Comparison of ENCODE assay signal across 9 cellular contexts in the genomic region with DNA sequence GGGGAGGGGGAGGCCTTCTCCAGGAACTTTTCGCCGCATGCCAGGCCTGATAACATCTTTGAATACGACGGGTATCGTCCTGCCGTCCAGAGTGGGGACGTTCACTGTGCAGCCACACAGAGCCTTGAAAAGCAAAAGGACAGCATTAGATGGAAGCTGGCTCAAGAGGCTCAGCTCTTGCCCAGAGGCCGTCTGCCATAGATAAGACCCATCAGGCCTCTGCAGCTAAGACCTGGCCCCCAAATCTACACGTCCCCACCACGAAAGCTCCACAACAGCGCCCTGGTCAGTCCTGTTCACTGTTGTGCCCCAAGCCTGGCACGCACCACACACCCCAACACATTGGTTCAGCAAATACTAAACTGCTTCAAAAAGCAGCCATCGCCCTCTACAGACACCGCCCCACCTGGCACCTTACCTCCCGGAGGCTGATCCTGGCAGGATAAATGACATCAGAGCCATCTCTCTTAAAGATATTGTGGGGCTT. TPM values are rescaled to one million over a fixed set of nuclear protein-coding genes. Genes with fewer than 3 reads are reported as not detected.
DNase-seq lines count a peak whose midpoint lies in the region; ATAC-seq and TF ChIP-seq lines count a peak whose summit lies in the region.
"Had no signal": no experiment of that assay in that cellular context is flagged by ENCODE, and none has a peak within 500 bp of the region (broad histone marks: within the 10 kb centered on the region; RNA-seq: fewer than 3 reads in every experiment).

No MANE protein-coding gene starts in this region.

- no peak overlapping the region for H3K23ac ChIP-seq in H9 (ENCODE audit: insufficient read length, low read depth, low read length)

- H3K4me2 ChIP-seq in H9 (ENCODE audit: insufficient read depth, insufficient read length, low read length): peak overlapping the region; percentile 88

- ATAC-seq in HG02678 (IDR thresholded peaks at IDR 0.05; ENCODE audit: unreplicated experiment) (no peak), HG03432 (IDR thresholded peaks at IDR 0.05; ENCODE audit: unreplicated experiment) (no peak), GM19351 (IDR thresholded peaks at IDR 0.05; ENCODE audit: unreplicated experiment) (no peak)

- H2BK120ac ChIP-seq in H9 (ENCODE audit: low read depth, low read length, poor library complexity, severe bottlenecking): no peak overlapping the region

- H4K20me1 ChIP-seq in H9 (ENCODE audit: control insufficient read depth, insufficient read depth, insufficient read length): no peaks in the 10 kb centered on the region

- no peak overlapping the region for H2BK5ac ChIP-seq in H9 (ENCODE audit: insufficient read length, low read length)

- H3K9me3 Mint-ChIP-seq in H9: no peaks in the 10 kb centered on the region
- H3K9me3 Mint-ChIP-seq in T-helper 2 cell treated with Interferon-gamma antibody and Interleukin-4, amounts not matched to agents 5 μg/mL and 100 μg/mL, for 36 hours: no peaks in the 10 kb centered on the region

- H3K9ac ChIP-seq in H9 (ENCODE audit: extremely low read depth, insufficient read length, low read length): no peak overlapping the region

- H2BK15ac ChIP-seq in H9 (ENCODE audit: low read depth, low read length): no peak overlapping the region

- H4K8ac ChIP-seq in H9 (replicated peaks; ENCODE audit: insufficient read length, low read depth, low read length): no peak overlapping the region

- no peak overlapping the region for H3K56ac ChIP-seq in H9 (ENCODE audit: insufficient read length, low read depth, low read length)

- peaks cover 1% of the 10 kb centered on the region; the same call in 1 of the 2 replicates for H3K27me3 Mint-ChIP-seq in H9 (ENCODE audit: low read depth)
- H3K27me3 Mint-ChIP-seq in T-helper 2 cell treated with Interferon-gamma antibody and Interleukin-4, amounts not matched to agents 5 μg/mL and 100 μg/mL, for 36 hours (ENCODE audit: low read depth): no peaks in the 10 kb centered on the region

- no peak overlapping the region for H2AK5ac ChIP-seq in H9 (ENCODE audit: insufficient read length, low read length)

- no peaks in the 10 kb centered on the region for H3K9me3 ChIP-seq in H9 (ENCODE audit: control insufficient read depth, low read depth, low read length)

- H2BK12ac ChIP-seq in H9 (ENCODE audit: insufficient read length, low read depth, low read length): no peak overlapping the region

- H2AFZ ChIP-seq in H9 (ENCODE audit: low read length): no peak overlapping the region

- H3K79me2 ChIP-seq in H9 (ENCODE audit: insufficient read depth, low read length): peaks cover 14% of the 10 kb centered on the region; the same call in 1 of the 2 replicates

- H3K36me3 Mint-ChIP-seq in H9 (ENCODE audit: insufficient read depth in 1 of 3, low read depth in 3 of 3): peaks cover 27 to 36% (median 32%) of the 10 kb centered on the region in 3 experiments; a peak in 6 of 7 replicates
- H3K36me3 Mint-ChIP-seq in T-helper 2 cell treated with Interferon-gamma antibody and Interleukin-4, amounts not matched to agents 5 μg/mL and 100 μg/mL, for 36 hours (ENCODE audit: low read depth): peaks cover 41% of the 10 kb centered on the region

- H3K4me1 ChIP-seq in H9 (ENCODE audit: insufficient read depth, low read length): no peaks in the 10 kb centered on the region

- no peak overlapping the region for H4K91ac ChIP-seq in H9 (ENCODE audit: insufficient read length, low read depth, low read length)

- H3K18ac ChIP-seq in H9 (ENCODE audit: insufficient read length, low read depth, low read length): no peak overlapping the region

- H3K4ac ChIP-seq in H9 (ENCODE audit: low read depth, low read length): no peak overlapping the region

- H3K14ac ChIP-seq in H9 (ENCODE audit: insufficient read depth, low read length): no peak overlapping the region

- H4K5ac ChIP-seq in H9 (ENCODE audit: insufficient read length, low read depth, low read length): no peak overlapping the region

- peak overlapping the region; percentile 98 for H3K4me3 ChIP-seq in fibroblast of the aortic adventitia (ENCODE audit: low read depth, low read length)
- H3K4me3 ChIP-seq in skeletal muscle cell (ENCODE audit: low read depth, low read length): peak overlapping the region; percentile 90

- no peak overlapping the region for H2BK20ac ChIP-seq in H9 (ENCODE audit: low read depth, low read length, poor library complexity, severe bottlenecking)

- TF ChIP-seq CTCF in H9 (conservative IDR thresholded peaks at IDR 0.05): 0 out of 3 replicates have a peak, but pooled peaks have one; percentile 27
- no peak for TF ChIP-seq CTCF in fibroblast of the aortic adventitia (IDR thresholded peaks at IDR 0.05; ENCODE audit: insufficient read depth, low read length)
- TF ChIP-seq CTCF in GM10266 (IDR thresholded peaks at IDR 0.05; ENCODE audit: control insufficient read depth, insufficient read depth, low read depth, missing control alignments): no peak

- peaks cover 9% of the 10 kb centered on the region for H3K23me2 ChIP-seq in H9 (ENCODE audit: insufficient read length, low read depth, low read length, poor library complexity, severe bottlenecking)

- H3K27me3 ChIP-seq in H9 (ENCODE audit: insufficient read depth, low read length): no peaks in the 10 kb centered on the region

- H3T11ph ChIP-seq in H9 (ENCODE audit: low read length): no peak overlapping the region

- H3K27ac Mint-ChIP-seq in H9: peak overlapping the region in 1 of 3 experiments; percentile 68; a peak in 3 of 7 replicates
- H3K27ac Mint-ChIP-seq in T-helper 2 cell treated with Interferon-gamma antibody and Interleukin-4, amounts not matched to agents 5 μg/mL and 100 μg/mL, for 36 hours: peak overlapping the region; percentile 92

- H3K27ac ChIP-seq in H9 (ENCODE audit: insufficient read length, low read depth, low read length): no peak overlapping the region

- H3K4me3 Mint-ChIP-seq in H9: peak overlapping the region; percentile 91 to 94
- peak overlapping the region; percentile 96 for H3K4me3 Mint-ChIP-seq in T-helper 2 cell treated with Interferon-gamma antibody and Interleukin-4, amounts not matched to agents 5 μg/mL and 100 μg/mL, for 36 hours

- H3K79me1 ChIP-seq in H9 (ENCODE audit: insufficient read depth, low read depth, low read length, poor library complexity, severe bottlenecking): peaks cover 9% of the 10 kb centered on the region

- peaks cover 26 to 31% of the 10 kb centered on the region in 2 experiments for H3K4me1 Mint-ChIP-seq in H9
- H3K4me1 Mint-ChIP-seq in T-helper 2 cell treated with Interferon-gamma antibody and Interleukin-4, amounts not matched to agents 5 μg/mL and 100 μg/mL, for 36 hours (ENCODE audit: low read depth): peaks cover 47% of the 10 kb centered on the region

- WGBS in H9 (ENCODE audit: extremely low coverage, insufficient read length, low lambda C conversion rate): no CpG with 5 or more reads among the region's 15 CpGs

- DNase-seq in H9 (no peak), fibroblast of the aortic adventitia (ENCODE audit: low read depth) (no peak), skeletal muscle cell (ENCODE audit: low read depth) (no peak), GM10266 (ENCODE audit: extremely low spot score) (no peak)
- DNase-seq in T-helper 2 cell treated with Interferon-gamma antibody and Interleukin-4, amounts not matched to agents 5 μg/mL and 100 μg/mL, for 36 hours (ENCODE audit: low spot score): no peak
- DNase-seq: activated CD4-positive, alpha-beta T cell treated with anti-CD3 and anti-CD28 coated beads for 48 hours had no signal

RNA-seq across cellular contexts. Expression of a gene that starts 2.1 kb away (rescaled TPM):
- total RNA-seq in H9 (2021): 77.7 and 87.0 TPM in 2 replicates
- 54.7 and 95.2 TPM in 2 replicates for total RNA-seq in fibroblast of the aortic adventitia (ENCODE audit: low replicate concordance)

RNA-seq across cellular contexts. Expression of a gene that starts 13.3 kb away (rescaled TPM):
- total RNA-seq in H9 (2021): 162 and 164 TPM in 2 replicates
- 2.9 and 41.8 TPM in 2 replicates for total RNA-seq in fibroblast of the aortic adventitia (ENCODE audit: low replicate concordance)

RNA-seq across cellular contexts. Expression of a gene that starts 20.2 kb away (rescaled TPM):
- total RNA-seq in H9 (2021): 70.6 and 75.0 TPM in 2 replicates
- 93.5 and 119 TPM in 2 replicates for total RNA-seq in fibroblast of the aortic adventitia (ENCODE audit: low replicate concordance)

RNA-seq across cellular contexts. Expression of a gene that starts 40.9 kb away (rescaled TPM):
- total RNA-seq in H9 (2021) (0.63 and 0.66 TPM in 2 replicates), fibroblast of the aortic adventitia (ENCODE audit: low replicate concordance) (1.9 and 3.4 TPM in 2 replicates)

RNA-seq across cellular contexts. Expression of a gene that starts 55.8 kb away (rescaled TPM):
- 155 and 161 TPM in 2 replicates for total RNA-seq in H9 (2021)
- total RNA-seq in fibroblast of the aortic adventitia (ENCODE audit: low replicate concordance): 100 and 164 TPM in 2 replicates
